In genomic region chr1:76959581-76959980, GRCh38 we compare ENCODE assay signal across 29 cellular contexts.
"Had no signal": no experiment of that assay in that cellular context is flagged by ENCODE, and none has a peak within 500 bp of the region (broad histone marks: within the 10 kb centered on the region; RNA-seq: fewer than 3 reads in every experiment).

No MANE protein-coding gene starts in this region.

- H3K9me3 ChIP-seq: ovary, prostate gland, uterus had no signal

- DNase-seq: activated CD4-positive, alpha-beta memory T cell treated with anti-CD3 and anti-CD28 coated beads, Interleukin-2, amount 10 ng/mL, durations not matched to agents 7 days and 5 days; activated CD4-positive, alpha-beta T cell treated with anti-CD3 and anti-CD28 coated beads for 1 hour; activated CD4-positive, alpha-beta T cell treated with anti-CD3 and anti-CD28 coated beads, Interleukin-2, amount 10 ng/mL, durations not matched to agents 7 days and 5 days; activated gamma-delta T cell treated with Interleukin-2 at 50 U/mL for 16 hours; activated naive CD4-positive, alpha-beta T cell treated with anti-CD3 and anti-CD28 coated beads, Interleukin-2, amount 50 U/mL, for 16 hours; activated T-cell treated with anti-CD3 and anti-CD28 coated beads, Interleukin-2, amount 50 U/mL, for 4 hours; amniotic stem cell; endodermal cell; foreskin melanocyte; left colon; mammary epithelial cell; nephron progenitor cell; ovary; retina; small intestine; stimulated activated CD4-positive, alpha-beta T cell treated with anti-CD3 and anti-CD28 coated beads, Interleukin-1b, Interleukin-23, amount 100 ng/mL, for 48 hours; stimulated activated CD4-positive, alpha-beta T cell treated with anti-CD3 and anti-CD28 coated beads, Interleukin-4, amount 100 ng/mL, for 4 hours; stimulated activated CD8-positive, alpha-beta memory T cell treated with anti-CD3 and anti-CD28 coated beads, Interleukin-4, amount 100 ng/mL, for 48 hours; stimulated activated naive CD8-positive, alpha-beta T cell treated with anti-CD3 and anti-CD28 coated beads, Interleukin-15, amount 100 ng/mL, for 72 hours; substantia nigra; T-helper 17 cell; T1000; uterus had no signal

- H3K4me3 ChIP-seq: ovary, prostate gland, uterus had no signal

- H3K27me3 ChIP-seq: ovary, uterus had no signal

- H3K27ac ChIP-seq: ovary, prostate gland, uterus had no signal

- ATAC-seq: activated T-cell treated with anti-CD3 and anti-CD28 coated beads, Interleukin-2, amount 50 U/mL, for 4 hours; activated T-helper 17 cell treated with anti-CD3 and anti-CD28 coated beads, Interleukin-2, amount 50 U/mL, for 72 hours; esophagus mucosa; left colon; sciatic nerve; stimulated activated memory B cell treated with anti-CD40 and anti-IgM and Interleukin-4, amounts not matched to agents 10 μg/mL and 1 μg/mL and 100 μg/mL, for 72 hours; stimulated activated naive CD8-positive, alpha-beta T cell treated with anti-CD3 and anti-CD28 coated beads, Interleukin-15, amount 100 ng/mL, for 72 hours; T-helper 17 cell; WTC11 had no signal

- H3K36me3 ChIP-seq: ovary, prostate gland, uterus had no signal

- H3K4me1 ChIP-seq: prostate gland, uterus had no signal
